ENCODE assay signal across 16 cellular contexts in the genomic region with DNA sequence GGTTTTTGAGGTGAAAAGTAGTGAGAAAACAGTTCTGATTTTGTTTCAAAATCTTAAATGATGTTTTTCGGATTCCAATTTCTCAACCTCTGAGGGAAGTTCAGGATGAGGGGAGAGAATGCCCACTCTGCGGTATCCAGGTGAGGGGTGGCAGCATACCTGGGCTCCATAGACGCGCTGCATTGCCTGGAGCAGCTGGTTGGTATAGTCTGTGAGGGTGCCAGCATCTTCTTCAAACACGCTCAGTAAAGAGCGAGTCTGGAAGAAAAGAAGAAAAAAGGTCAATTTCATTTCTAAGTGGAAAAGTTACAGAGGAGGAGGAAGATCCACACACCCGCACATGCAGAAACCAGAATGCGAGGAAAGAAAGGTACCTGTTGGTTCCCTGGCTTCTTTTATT. TPM values are rescaled to one million over a fixed set of nuclear protein-coding genes. Genes with fewer than 3 reads are reported as not detected.
DNase-seq lines count a peak whose midpoint lies in the region; ATAC-seq and TF ChIP-seq lines count a peak whose summit lies in the region.
"Had no signal": no experiment of that assay in that cellular context is flagged by ENCODE, and none has a peak within 500 bp of the region (broad histone marks: within the 10 kb centered on the region; RNA-seq: fewer than 3 reads in every experiment).

No MANE protein-coding gene starts in this region.

- TF ChIP-seq CTCF in tibial nerve (IDR thresholded peaks at IDR 0.05): no peak

- peak overlapping the region; percentile 99 for H2AK5ac ChIP-seq in mesenchymal stem cell (ENCODE audit: low read length, severe bottlenecking)

- H3K4ac ChIP-seq in mesenchymal stem cell (ENCODE audit: low read depth in 1 of 2, low read length in 2 of 2): no peak overlapping the region

- no peak overlapping the region for H4K8ac ChIP-seq in mesenchymal stem cell (ENCODE audit: low read length)

- peaks cover 18% of the 10 kb centered on the region for H3K79me1 ChIP-seq in mesenchymal stem cell (replicated peaks; ENCODE audit: low read length, poor library complexity, severe bottlenecking)

- H3K4me3 Mint-ChIP-seq in activated CD4-positive, alpha-beta T cell treated with anti-CD3 and anti-CD28 coated beads, Interleukin-2, amount 10 ng/mL, durations not matched to agents 7 days and 5 days: no peak overlapping the region
- H3K4me3 Mint-ChIP-seq in activated naive CD8-positive, alpha-beta T cell treated with anti-CD3 and anti-CD28 coated beads for 36 hours: no peak overlapping the region
- H3K4me3 Mint-ChIP-seq: central memory CD8-positive, alpha-beta T cell had no signal

- TF ChIP-seq EP300 in tibial nerve (IDR thresholded peaks at IDR 0.05): no peak

- no peak overlapping the region for H2BK5ac ChIP-seq in mesenchymal stem cell (ENCODE audit: low read depth, low read length, poor library complexity, severe bottlenecking)

- no peak for DNase-seq in activated CD4-positive, alpha-beta T cell treated with anti-CD3 and anti-CD28 coated beads, Interleukin-2, amount 10 ng/mL, durations not matched to agents 7 days and 5 days
- no peak for DNase-seq in activated CD4-positive, alpha-beta T cell treated with anti-CD3 and anti-CD28 coated beads, Interleukin-2, amount 50 U/mL, for 4 hours
- DNase-seq in activated naive CD8-positive, alpha-beta T cell treated with anti-CD3 and anti-CD28 coated beads for 36 hours: no peak
- no peak for DNase-seq in mesenchymal stem cell
- DNase-seq in tibial nerve (ENCODE audit: low spot score in 2 of 2): no peak
- no peak for DNase-seq in D341Med (ENCODE audit: low spot score)
- DNase-seq in left lobe of liver (ENCODE audit: low spot score): no peak
- DNase-seq: ACHN; activated CD8-positive, alpha-beta memory T cell treated with anti-CD3 and anti-CD28 coated beads for 24 hours; activated naive CD4-positive, alpha-beta T cell treated with Interleukin-2 at 50 U/mL for 16 hours; NCI-H1048; occipital lobe; stimulated activated naive CD4-positive, alpha-beta T cell treated with Interleukin-2 at 50 U/mL for 16 hours had no signal

- WGBS in mesenchymal stem cell: 97% methylated on average over 8 of the region's 8 CpGs
- 88 to 91% methylated on average over 8 of the region's 8 CpGs for WGBS in tibial nerve, 2 donors

- peaks cover 9 to 39% of the 10 kb centered on the region in 2 experiments for H3K36me3 ChIP-seq in mesenchymal stem cell (ENCODE audit: control insufficient read depth in 1 of 2, insufficient read depth in 2 of 2, low read depth in 1 of 2, low read length in 2 of 2)
- H3K36me3 ChIP-seq in tibial nerve: peaks cover 0 to 15% (median 4%) of the 10 kb centered on the region in 3 donors

- H3K27me3 Mint-ChIP-seq in activated CD4-positive, alpha-beta T cell treated with anti-CD3 and anti-CD28 coated beads, Interleukin-2, amount 10 ng/mL, durations not matched to agents 7 days and 5 days: no peaks in the 10 kb centered on the region
- H3K27me3 Mint-ChIP-seq in activated naive CD8-positive, alpha-beta T cell treated with anti-CD3 and anti-CD28 coated beads for 36 hours: no peaks in the 10 kb centered on the region
- H3K27me3 Mint-ChIP-seq: central memory CD8-positive, alpha-beta T cell had no signal

- H2BK12ac ChIP-seq in mesenchymal stem cell (ENCODE audit: low read length in 2 of 2): peak overlapping the region; percentile 47 to 82

- no peak overlapping the region for H3K23ac ChIP-seq in mesenchymal stem cell (ENCODE audit: low read length in 2 of 2)

- H3K9ac ChIP-seq in mesenchymal stem cell (ENCODE audit: low read length): peak overlapping the region; percentile 34

- H3K9me3 Mint-ChIP-seq in activated CD4-positive, alpha-beta T cell treated with anti-CD3 and anti-CD28 coated beads, Interleukin-2, amount 10 ng/mL, durations not matched to agents 7 days and 5 days: no peaks in the 10 kb centered on the region
- H3K9me3 Mint-ChIP-seq in activated naive CD8-positive, alpha-beta T cell treated with anti-CD3 and anti-CD28 coated beads for 36 hours: no peaks in the 10 kb centered on the region
- H3K9me3 Mint-ChIP-seq: central memory CD8-positive, alpha-beta T cell had no signal

- H3K4me1 ChIP-seq in mesenchymal stem cell (ENCODE audit: control insufficient read depth, insufficient read depth, low read depth, low read length): peaks cover 7% of the 10 kb centered on the region
- peaks cover 0 to 100% (median 51%) of the 10 kb centered on the region in 4 donors for H3K4me1 ChIP-seq in tibial nerve

- H2BK120ac ChIP-seq in mesenchymal stem cell (ENCODE audit: low read depth, low read length): no peak overlapping the region

- H3K18ac ChIP-seq in mesenchymal stem cell (ENCODE audit: low read depth in 1 of 2, low read length in 2 of 2): peak overlapping the region; percentile 21 to 82

- H3K27me3 ChIP-seq in mesenchymal stem cell (ENCODE audit: control insufficient read depth in 1 of 2, insufficient read depth in 1 of 2, low read length in 2 of 2) (no peaks in the 10 kb centered on the region), tibial nerve (no peaks in the 10 kb centered on the region)

- POLR2A ChIA-PET in activated CD4-positive, alpha-beta T cell treated with anti-CD3 and anti-CD28 coated beads, Interleukin-2, amount 10 ng/mL, durations not matched to agents 7 days and 5 days (lab: Charles Lee): no interaction called here

- H3K27ac ChIP-seq in mesenchymal stem cell (ENCODE audit: low read length, poor library complexity, severe bottlenecking): peak overlapping the region; percentile 52
- H3K27ac ChIP-seq in tibial nerve: peak overlapping the region; percentile 13 to 81 (median 51)

- H3K27ac Mint-ChIP-seq in activated CD4-positive, alpha-beta T cell treated with anti-CD3 and anti-CD28 coated beads, Interleukin-2, amount 10 ng/mL, durations not matched to agents 7 days and 5 days: peak overlapping the region; percentile 43
- H3K27ac Mint-ChIP-seq in activated naive CD8-positive, alpha-beta T cell treated with anti-CD3 and anti-CD28 coated beads for 36 hours: peak overlapping the region; percentile 21

- H3K4me2 ChIP-seq in mesenchymal stem cell (ENCODE audit: low read length, poor library complexity, severe bottlenecking): no peak overlapping the region

- CTCF ChIA-PET in activated CD4-positive, alpha-beta T cell treated with anti-CD3 and anti-CD28 coated beads, Interleukin-2, amount 10 ng/mL, durations not matched to agents 7 days and 5 days (lab: Charles Lee): no interaction called here

- peaks cover 57% of the 10 kb centered on the region for H3K4me1 Mint-ChIP-seq in activated CD4-positive, alpha-beta T cell treated with anti-CD3 and anti-CD28 coated beads, Interleukin-2, amount 10 ng/mL, durations not matched to agents 7 days and 5 days
- peaks cover 70% of the 10 kb centered on the region for H3K4me1 Mint-ChIP-seq in activated naive CD8-positive, alpha-beta T cell treated with anti-CD3 and anti-CD28 coated beads for 36 hours

- H3K9me3 ChIP-seq in mesenchymal stem cell (ENCODE audit: control insufficient read depth, low read length) (no peaks in the 10 kb centered on the region), tibial nerve (no peaks in the 10 kb centered on the region)

- peaks cover 35% of the 10 kb centered on the region for H3K36me3 Mint-ChIP-seq in activated CD4-positive, alpha-beta T cell treated with anti-CD3 and anti-CD28 coated beads, Interleukin-2, amount 10 ng/mL, durations not matched to agents 7 days and 5 days (ENCODE audit: low read depth)
- peaks cover 21% of the 10 kb centered on the region for H3K36me3 Mint-ChIP-seq in activated naive CD8-positive, alpha-beta T cell treated with anti-CD3 and anti-CD28 coated beads for 36 hours

- H4K91ac ChIP-seq in mesenchymal stem cell (ENCODE audit: low read length): peak overlapping the region; percentile 85

- no peak for ATAC-seq in GM19397 (IDR thresholded peaks at IDR 0.05; ENCODE audit: unreplicated experiment)
- no peak for ATAC-seq in left lobe of liver
- ATAC-seq: HCT116 had no signal

- no peak overlapping the region for H3K14ac ChIP-seq in mesenchymal stem cell (ENCODE audit: low read length in 2 of 2)

- peak overlapping the region; percentile 67 for H2BK15ac ChIP-seq in mesenchymal stem cell (ENCODE audit: low read depth, poor library complexity, severe bottlenecking)

- no peak overlapping the region for H3K4me3 ChIP-seq in mesenchymal stem cell (ENCODE audit: insufficient read depth in 1 of 2, low read depth in 1 of 2, low read length in 2 of 2)
- H3K4me3 ChIP-seq in tibial nerve: no peak overlapping the region

- TF ChIP-seq POLR2A in tibial nerve (IDR thresholded peaks at IDR 0.05): no peak

- no peak overlapping the region for H2AFZ ChIP-seq in mesenchymal stem cell (ENCODE audit: low read depth, low read length)

RNA-seq across cellular contexts. Expression of gene APPL2, which starts 7.0 kb away (rescaled TPM):
- total RNA-seq in activated CD4-positive, alpha-beta T cell treated with anti-CD3 and anti-CD28 coated beads, Interleukin-2, amount 10 ng/mL, durations not matched to agents 7 days and 5 days: 10 to 100 TPM; 24.6 to 27.3 TPM
- total RNA-seq in activated naive CD8-positive, alpha-beta T cell treated with anti-CD3 and anti-CD28 coated beads for 36 hours: 10 to 100 TPM; 12.0 to 13.4 TPM
- polyA plus RNA-seq in mesenchymal stem cell (2013, experiment 1 of 2): 14.5 TPM
- polyA plus RNA-seq in mesenchymal stem cell (2013, experiment 2 of 2): 16.6 TPM
- total RNA-seq in tibial nerve (10 to 100 TPM; 48.6 to 97.9 (median 79.5) TPM), left lobe of liver (12.3 TPM)
